Comparison of ENCODE assay signal across 8 cellular contexts in the genomic region with DNA sequence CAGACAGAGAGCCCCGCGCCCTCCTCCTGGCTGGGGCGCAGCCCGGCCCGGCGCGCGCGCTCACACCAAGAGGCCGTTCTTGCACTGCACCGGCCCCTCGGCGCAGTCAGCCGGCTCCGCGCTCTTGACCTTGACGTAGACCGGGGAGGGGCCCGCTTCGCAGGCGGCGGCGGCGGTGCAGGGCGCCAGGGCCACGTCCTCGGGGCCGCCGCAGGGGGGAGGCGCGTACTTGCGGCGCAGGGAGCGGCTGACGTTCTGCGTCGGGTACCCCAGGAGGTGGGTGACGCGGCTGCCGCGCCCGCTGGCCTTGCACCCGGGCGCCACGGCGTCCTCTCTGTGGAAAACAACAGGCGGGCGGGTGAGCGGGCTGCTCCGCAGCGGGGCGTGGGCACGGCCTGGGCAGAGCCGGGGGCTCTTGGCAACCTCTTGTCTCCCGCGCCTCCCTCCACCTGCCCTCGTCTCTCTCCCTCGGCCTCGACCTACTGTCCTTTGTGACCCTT. TPM values are rescaled to one million over a fixed set of nuclear protein-coding genes. Genes with fewer than 3 reads are reported as not detected.
DNase-seq lines count a peak whose midpoint lies in the region; ATAC-seq and TF ChIP-seq lines count a peak whose summit lies in the region.

No MANE protein-coding gene starts in this region.

- H3K9me3 ChIP-seq in Loucy (ENCODE audit: insufficient read depth, low read depth, low read length) (no peaks in the 10 kb centered on the region), ascending aorta (no peaks in the 10 kb centered on the region), right cardiac atrium (ENCODE audit: control insufficient read depth, low read length) (no peaks in the 10 kb centered on the region), psoas muscle (no peaks in the 10 kb centered on the region), upper lobe of right lung (no peaks in the 10 kb centered on the region)

- ATAC-seq in GM21737 (IDR thresholded peaks at IDR 0.05; ENCODE audit: unreplicated experiment), result peak; percentile 80
- ATAC-seq in right cardiac atrium, result peak; percentile 97 to 98
- peak; percentile 93 to 98 (median 95) for ATAC-seq in psoas muscle
- peak; percentile 96 for ATAC-seq in upper lobe of right lung

- H3K27me3 ChIP-seq in Loucy (ENCODE audit: insufficient read depth, low read length, poor library complexity, severe bottlenecking), result no peaks in the 10 kb centered on the region
- no peaks in the 10 kb centered on the region for H3K27me3 ChIP-seq in ascending aorta
- H3K27me3 ChIP-seq in right cardiac atrium (ENCODE audit: control insufficient read depth, insufficient read depth), result no peaks in the 10 kb centered on the region
- H3K27me3 ChIP-seq in psoas muscle (ENCODE audit: insufficient read depth in 3 of 3, low read length in 2 of 3), result peaks cover 0 to 1% (median 0%) of the 10 kb centered on the region in 3 donors
- no peaks in the 10 kb centered on the region for H3K27me3 ChIP-seq in upper lobe of right lung

- intact Hi-C loops in ascending aorta (cut with DNase I), result loop anchor here (1.0 to 2.0 kb wide), 3 partner anchors 37 to 74 kb away; a partner anchor contains a TSS
- intact Hi-C loops in right cardiac atrium (cut with DNase I), result loop anchor here in 1 of 4 donors (10.0 kb wide), 1 partner anchor 70 kb away; a partner anchor contains a TSS
- intact Hi-C loops in psoas muscle (cut with DNase I), result loop anchor here in 1 of 2 donors (5.0 kb wide), 2 partner anchors 52 to 73 kb away; a partner anchor contains a TSS
- intact Hi-C loops in upper lobe of right lung (cut with DNase I), result no loop called here

- peak overlapping the region; percentile 84 for H3K4me2 ChIP-seq in Loucy (ENCODE audit: low read depth, low read length, poor library complexity, severe bottlenecking)

- H3K9ac ChIP-seq in Loucy (ENCODE audit: low read depth, low read length, poor library complexity, severe bottlenecking), result peak overlapping the region; percentile 81

- no peaks in the 10 kb centered on the region for H3F3A ChIP-seq in Loucy (ENCODE audit: low read depth)

- no peaks in the 10 kb centered on the region for H3K9me2 ChIP-seq in Loucy (replicated peaks; ENCODE audit: low read depth, low read length)

- H3K27ac ChIP-seq in ascending aorta (peak overlapping the region; percentile 98), right cardiac atrium (ENCODE audit: low read length) (peak overlapping the region; percentile 95), psoas muscle (peak overlapping the region; percentile 83), upper lobe of right lung (peak overlapping the region; percentile 94)

- DNase-seq in DMS153 treated with DMSO at 0.1 percent for 48 hours (lab: John Stamatoyannopoulos, UW; ENCODE audit: unreplicated experiment), result peak; percentile 69
- DNase-seq in T-helper 9 cell, result peak; percentile 44
- peak; percentile 32 to 92 for DNase-seq in ascending aorta (ENCODE audit: low spot score in 2 of 2)
- DNase-seq in right cardiac atrium, result peak; percentile 92 to 97 (median 96)
- DNase-seq in psoas muscle, result peak; percentile 86 to 92
- peak; percentile 96 for DNase-seq in upper lobe of right lung

- H2AFZ ChIP-seq in Loucy (ENCODE audit: low read length), result peak overlapping the region; percentile 88

- no peaks in the 10 kb centered on the region for H3K79me2 ChIP-seq in Loucy (ENCODE audit: insufficient read depth, low read length)

- no peaks in the 10 kb centered on the region for H4K20me1 ChIP-seq in Loucy (ENCODE audit: insufficient read depth, low read length, poor library complexity, severe bottlenecking)

- H3K4me3 ChIP-seq in Loucy (ENCODE audit: low read length, poor library complexity, severe bottlenecking), result peak overlapping the region; percentile 75
- peak overlapping the region; percentile 78 to 92 for H3K4me3 ChIP-seq in ascending aorta
- peak overlapping the region; percentile 76 for H3K4me3 ChIP-seq in right cardiac atrium (ENCODE audit: low read length)
- peak overlapping the region; percentile 81 for H3K4me3 ChIP-seq in psoas muscle
- H3K4me3 ChIP-seq in upper lobe of right lung, result peak overlapping the region; percentile 74

- under 1% methylated on average over 59 of the region's 59 CpGs for WGBS in right cardiac atrium
- WGBS in psoas muscle, 3 donors, result 0% methylated on average over 35 to 59 of the region's 59 CpGs

- TF ChIP-seq CTCF in Loucy (conservative IDR thresholded peaks at IDR 0.05; ENCODE audit: low read length), result no peak
- TF ChIP-seq CTCF in ascending aorta (IDR thresholded peaks at IDR 0.05), result peak in 1 of 3 experiments; percentile 22
- TF ChIP-seq CTCF in psoas muscle (IDR thresholded peaks at IDR 0.05), result peak; percentile 20
- peak; percentile 25 for TF ChIP-seq CTCF in upper lobe of right lung (IDR thresholded peaks at IDR 0.05)

- H3K36me3 ChIP-seq in Loucy (ENCODE audit: insufficient read depth, low read length), result no peaks in the 10 kb centered on the region
- no peaks in the 10 kb centered on the region for H3K36me3 ChIP-seq in ascending aorta
- no peaks in the 10 kb centered on the region for H3K36me3 ChIP-seq in psoas muscle (ENCODE audit: insufficient read depth in 1 of 2, low read depth in 1 of 2)
- no peaks in the 10 kb centered on the region for H3K36me3 ChIP-seq in upper lobe of right lung

- H3K4me1 ChIP-seq in Loucy (ENCODE audit: insufficient read depth, low read length, poor library complexity, severe bottlenecking) (peaks cover 13% of the 10 kb centered on the region), ascending aorta (peaks cover 0 to 8% of the 10 kb centered on the region in 2 donors), right cardiac atrium (ENCODE audit: control insufficient read depth, insufficient read depth, low read length) (no peaks in the 10 kb centered on the region), psoas muscle (peaks cover 9% of the 10 kb centered on the region), upper lobe of right lung (peaks cover 13% of the 10 kb centered on the region)

RNA-seq across cellular contexts. Expression of a gene that starts 7.7 kb away (rescaled TPM):
- total RNA-seq in ascending aorta (not detected), right cardiac atrium (under 1 TPM in 2 of 4 donors, not detected in 2; 0.19 to 0.23 TPM), psoas muscle (not detected), upper lobe of right lung (not detected)
- polyA plus RNA-seq in right cardiac atrium (0.07 TPM), psoas muscle (not detected)

RNA-seq across cellular contexts. Expression of a gene that starts 28.1 kb away (rescaled TPM):
- total RNA-seq in ascending aorta (6.7 TPM), right cardiac atrium (1 to 10 TPM; 1.7 to 4.5 (median 2.3) TPM), psoas muscle (1 to 10 TPM; 1.1 to 1.6 (median 1.4) TPM), upper lobe of right lung (34.6 TPM)
- polyA plus RNA-seq in right cardiac atrium (0.52 TPM), psoas muscle (under 1 TPM; 0.10 to 0.63 (median 0.22) TPM)

RNA-seq across cellular contexts. Expression of a gene that starts 45.2 kb away (rescaled TPM):
- total RNA-seq in ascending aorta (not detected), right cardiac atrium (1 to 10 TPM; 3.4 to 5.6 (median 3.9) TPM), psoas muscle (under 1 TPM in 1 of 4 donors, not detected in 3; 0.42 TPM), upper lobe of right lung (1.9 TPM)
- polyA plus RNA-seq in right cardiac atrium (9.4 TPM), psoas muscle (under 1 TPM; 0.04 to 0.25 (median 0.13) TPM)

RNA-seq across cellular contexts. Expression of a gene that starts 52.6 kb away (rescaled TPM):
- total RNA-seq in ascending aorta (not detected), right cardiac atrium (under 1 TPM in 2 of 4 donors, not detected in 2; 0.50 to 0.54 TPM), psoas muscle (under 1 TPM in 3 of 4 donors, not detected in 1; 0.20 to 0.39 (median 0.32) TPM), upper lobe of right lung (3.2 TPM)
- polyA plus RNA-seq in right cardiac atrium (0.11 TPM), psoas muscle (under 1 TPM in 1 of 3 donors, not detected in 2; 0.21 TPM)

Comparison
In these comparisons a context has a peak if more than half of its experiments do, and no peak if none do; other contexts are left out.
1. Peak in every context shown above with its lines: DNase-seq, ATAC-seq, H3K4me3 ChIP-seq and H3K27ac ChIP-seq.
2. DNase-seq: peak in every context shown above with its lines; median percentile 96 in right cardiac atrium; 96 in upper lobe of right lung; 89 in psoas muscle; 69 in DMS153 treated with DMSO at 0.1 percent for 48 hours; 62 in ascending aorta; 44 in T-helper 9 cell.